Comparison of ENCODE assay signal across 19 cellular contexts in genomic region chr6:56770011-56770520, GRCh38.
DNase-seq lines count a peak whose midpoint lies in the region; ATAC-seq and TF ChIP-seq lines count a peak whose summit lies in the region.
"Had no signal": no experiment of that assay in that cellular context is flagged by ENCODE, and none has a peak within 500 bp of the region (broad histone marks: within the 10 kb centered on the region; RNA-seq: fewer than 3 reads in every experiment).

No MANE protein-coding gene starts in this region.

- no peaks in the 10 kb centered on the region for H3K27me3 ChIP-seq in Panc1 (ENCODE audit: control insufficient read depth, insufficient read depth, low read length)
- no peaks in the 10 kb centered on the region for H3K27me3 ChIP-seq in sigmoid colon
- no peaks in the 10 kb centered on the region for H3K27me3 ChIP-seq in CD4-positive, alpha-beta memory T cell (ENCODE audit: insufficient read depth, low read length)
- no peaks in the 10 kb centered on the region for H3K27me3 ChIP-seq in brain microvascular endothelial cell (replicated peaks)
- H3K27me3 ChIP-seq: BE2C had no signal

- POLR2A ChIA-PET in HEK293 (lab: Yijun Ruan, JAX) (no interaction called here), Panc1 (lab: Charles Lee) (no interaction called here)
- POLR2A ChIA-PET in CD4-positive, alpha-beta memory T cell (lab: Charles Lee; ENCODE audit: partially characterized antibody): no interaction called here

- H3K4me1 ChIP-seq in HEK293 (ENCODE audit: control insufficient read depth, insufficient read depth, low read length) (peaks cover 9% of the 10 kb centered on the region), Panc1 (ENCODE audit: control insufficient read depth, insufficient read depth, low read length) (peaks cover 49% of the 10 kb centered on the region), sigmoid colon (peaks cover 0 to 70% (median 59%) of the 10 kb centered on the region in 4 donors)
- no peaks in the 10 kb centered on the region for H3K4me1 ChIP-seq in CD4-positive, alpha-beta memory T cell (ENCODE audit: insufficient read depth, low read length)

- H3K36me3 Mint-ChIP-seq in CD4-positive, alpha-beta memory T cell: no peaks in the 10 kb centered on the region
- H3K36me3 Mint-ChIP-seq: CD8-positive, alpha-beta T cell had no signal

- DNase-seq in Panc1 (ENCODE audit: low read depth, low spot score) (no peak), fibroblast of peridontal ligament (ENCODE audit: extremely low read depth) (peak; percentile 32), sigmoid colon (no peak), SW480 (ENCODE audit: low spot score) (no peak), brain microvascular endothelial cell (no peak)
- DNase-seq in CD4-positive, alpha-beta memory T cell: no peak
- DNase-seq: BE2C; CD8-positive, alpha-beta T cell; DND-41; GDM1; KG1; NCI-H1092; NCI-H2227 treated with DMSO at 0.1 percent for 48 hours; NCI-H526; OCI-M1 had no signal

- no peaks in the 10 kb centered on the region for H3K36me3 ChIP-seq in HEK293 (ENCODE audit: control insufficient read depth in 2 of 2, insufficient read depth in 1 of 2, low read length in 2 of 2)
- no peaks in the 10 kb centered on the region for H3K36me3 ChIP-seq in Panc1 (ENCODE audit: control insufficient read depth, insufficient read depth, low read length)
- no peaks in the 10 kb centered on the region for H3K36me3 ChIP-seq in sigmoid colon
- no peaks in the 10 kb centered on the region for H3K36me3 ChIP-seq in CD4-positive, alpha-beta memory T cell (ENCODE audit: insufficient read depth, low read length)
- no peaks in the 10 kb centered on the region for H3K36me3 ChIP-seq in brain microvascular endothelial cell (replicated peaks)
- H3K36me3 ChIP-seq: BE2C, HAP-1 had no signal

- 96 to 97% methylated on average over 2 of the region's 2 CpGs for WGBS in sigmoid colon, 2 donors

- H3K9me3 ChIP-seq in HEK293 (ENCODE audit: control insufficient read depth, insufficient read depth, low read depth, low read length): no peaks in the 10 kb centered on the region
- no peaks in the 10 kb centered on the region for H3K9me3 ChIP-seq in Panc1 (ENCODE audit: control insufficient read depth, insufficient read depth, low read depth, low read length)
- H3K9me3 ChIP-seq in sigmoid colon: no peaks in the 10 kb centered on the region
- H3K9me3 ChIP-seq in CD4-positive, alpha-beta memory T cell (ENCODE audit: control insufficient read depth in 1 of 2, low read length in 2 of 2): no peaks in the 10 kb centered on the region
- H3K9me3 ChIP-seq: BE2C, HAP-1 had no signal

- peaks cover 0 to 2% (median 0%) of the 10 kb centered on the region in 4 donors for H3K4me1 Mint-ChIP-seq in CD4-positive, alpha-beta memory T cell

- peaks cover 0 to 2% of the 10 kb centered on the region in 2 donors for H3K27me3 Mint-ChIP-seq in CD4-positive, alpha-beta memory T cell

- intact Hi-C loops in Panc1 (cut with micrococcal nuclease; ENCODE audit: unreplicated experiment): no loop called here
- intact Hi-C loops in sigmoid colon (cut with DNase I): no loop called here
- intact Hi-C loops in CD4-positive, alpha-beta memory T cell (cut with micrococcal nuclease): no loop called here

- no peak for TF ChIP-seq EP300 in sigmoid colon (IDR thresholded peaks at IDR 0.05)

- no peak overlapping the region for H3K4me3 Mint-ChIP-seq in CD4-positive, alpha-beta memory T cell
- H3K4me3 Mint-ChIP-seq: CD8-positive, alpha-beta T cell had no signal

- H3K27ac Mint-ChIP-seq in CD4-positive, alpha-beta memory T cell: no peak overlapping the region
- H3K27ac Mint-ChIP-seq: CD8-positive, alpha-beta T cell had no signal

- TF ChIP-seq CTCF in HEK293 (tag by site-specific recombination; IDR thresholded peaks at IDR 0.05): no peak
- TF ChIP-seq CTCF in Panc1 (IDR thresholded peaks at IDR 0.05): no peak
- TF ChIP-seq CTCF in sigmoid colon (IDR thresholded peaks at IDR 0.05): no peak
- TF ChIP-seq CTCF in brain microvascular endothelial cell (IDR thresholded peaks at IDR 0.05; ENCODE audit: low read depth, low read length, missing control alignments): no peak

- no peak overlapping the region for H3K27ac ChIP-seq in HEK293 (ENCODE audit: extremely low read depth, low read depth, low read length)
- H3K27ac ChIP-seq in Panc1 (ENCODE audit: low read length): peak overlapping the region; percentile 30; the same call in 1 of the 2 replicates
- H3K27ac ChIP-seq in sigmoid colon: peak overlapping the region in 3 of 4 donors; percentile 1 to 67 (median 62)
- H3K27ac ChIP-seq in CD4-positive, alpha-beta memory T cell (ENCODE audit: low read depth, low read length): no peak overlapping the region
- no peak overlapping the region for H3K27ac ChIP-seq in brain microvascular endothelial cell
- H3K27ac ChIP-seq: HL-60, RWPE1 had no signal

- no peak for TF ChIP-seq POLR2A in sigmoid colon (IDR thresholded peaks at IDR 0.05)

- peaks cover 0 to 5% (median 0%) of the 10 kb centered on the region in 8 donors for H3K9me3 Mint-ChIP-seq in CD4-positive, alpha-beta memory T cell
- H3K9me3 Mint-ChIP-seq: CD8-positive, alpha-beta T cell had no signal

- H3K4me3 ChIP-seq in HEK293 (ENCODE audit: low read depth, low read length): no peak overlapping the region
- no peak overlapping the region for H3K4me3 ChIP-seq in Panc1 (ENCODE audit: low read depth in 2 of 2, low read length in 2 of 2)
- no peak overlapping the region for H3K4me3 ChIP-seq in sigmoid colon
- H3K4me3 ChIP-seq in CD4-positive, alpha-beta memory T cell (ENCODE audit: low read length in 2 of 2): no peak overlapping the region
- H3K4me3 ChIP-seq in brain microvascular endothelial cell (ENCODE audit: low read depth, low read length): no peak overlapping the region
- H3K4me3 ChIP-seq: HAP-1 had no signal

- in situ Hi-C loops in Panc1 (cut with HindIII; ENCODE audit: low pct_unique_long_range_greater_than_20kb, low sequenced_read_pairs): no loop called here
- in situ Hi-C loops in brain microvascular endothelial cell (cut with HindIII; ENCODE audit: low pct_ligation_motif_present, low sequenced_read_pairs): no loop called here

- no peak for ATAC-seq in Panc1
- ATAC-seq: CD8-positive, alpha-beta T cell had no signal

- no TSS peak for BruUV-seq in Panc1 (replicated peaks; lab: Mats Ljungman, UMichigan)

- CTCF ChIA-PET in HEK293 (lab: Yijun Ruan, JAX) (interaction anchor here (1.1 to 2.3 kb wide), 5 partner anchors 25 to 91 kb away, joined by 3 to 6 read pairs (median 3); no protein-coding TSS in a partner anchor), Panc1 (lab: Charles Lee) (interaction anchor here (1.0 kb wide), 1 partner anchor 82 kb away, joined by 3 read pairs; no protein-coding TSS in a partner anchor)
- CTCF ChIA-PET in CD4-positive, alpha-beta memory T cell (lab: Charles Lee; ENCODE audit: partially characterized antibody): no interaction called here

TF ChIP-seq in HEK293, 187 proteins besides CTCF, POLR2A, EP300 and RAD21:
- TF ChIP-seq ZNF350 (tag by site-specific recombination; IDR thresholded peaks at IDR 0.05) (no peak), PRDM10 (tag by site-specific recombination; IDR thresholded peaks at IDR 0.05) (peak; percentile 58), KLF16 (tag by site-specific recombination; IDR thresholded peaks at IDR 0.05) (no peak)

Comparison
In these comparisons a context has a peak if more than half of its experiments do, and no peak if none do; other contexts are left out.
1. H3K27ac ChIP-seq: peak in Panc1 (single experiment) and sigmoid colon (3 of 4); none in HEK293 (single experiment), CD4-positive, alpha-beta memory T cell (single experiment) and brain microvascular endothelial cell (single experiment).